ENCODE assay signal across 29 cellular contexts in the genomic region with DNA sequence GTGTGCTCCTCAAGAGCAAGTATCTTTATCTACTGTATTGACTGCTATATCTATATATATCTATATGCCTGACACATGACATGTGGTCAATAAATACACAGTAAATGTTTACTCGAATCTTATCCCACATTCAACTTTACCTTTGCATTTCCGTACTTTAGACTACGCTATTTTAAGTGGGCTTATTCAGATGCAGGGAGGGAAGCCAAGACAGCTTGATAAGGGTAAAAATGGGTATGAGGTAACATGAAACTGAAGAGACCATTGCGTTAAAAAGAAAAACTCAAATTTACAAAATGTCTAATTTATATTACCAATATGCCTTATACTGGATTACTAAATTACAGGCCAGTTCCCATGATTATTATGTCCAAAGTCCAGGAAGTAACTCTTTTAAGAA. TPM values are rescaled to one million over a fixed set of nuclear protein-coding genes. Genes with fewer than 3 reads are reported as not detected.
DNase-seq lines count a peak whose midpoint lies in the region; ATAC-seq lines count a peak whose summit lies in the region.
"Had no signal": no experiment of that assay in that cellular context is flagged by ENCODE, and none has a peak within 500 bp of the region (broad histone marks: within the 10 kb centered on the region; RNA-seq: fewer than 3 reads in every experiment).

No MANE protein-coding gene starts in this region.

- ATAC-seq in Right ventricle myocardium superior (ENCODE audit: poor library complexity) (peak; percentile 58), Right ventricle myocardium inferior (no peak), left ventricle myocardium superior (peak; percentile 70)
- ATAC-seq: A549; CD8-positive, alpha-beta T cell had no signal

- no peak overlapping the region for H3K4me3 Mint-ChIP-seq in activated CD4-positive, alpha-beta T cell treated with anti-CD3 and anti-CD28 coated beads, Interleukin-2, amount 10 ng/mL, durations not matched to agents 24 days and 14 days
- H3K4me3 Mint-ChIP-seq: B cell; CD14-positive monocyte; CD4-positive, alpha-beta memory T cell; CD4-positive, alpha-beta T cell; CD4-positive, CD25-positive, alpha-beta regulatory T cell; CD8-positive, alpha-beta memory T cell; CD8-positive, alpha-beta T cell had no signal

- DNase-seq in activated CD4-positive, alpha-beta T cell treated with anti-CD3 and anti-CD28 coated beads, Interleukin-2, amount 10 ng/mL, durations not matched to agents 24 days and 14 days: peak; percentile 7
- no peak for DNase-seq in activated CD4-positive, alpha-beta T cell treated with anti-CD3 and anti-CD28 coated beads for 48 hours
- DNase-seq in Right ventricle myocardium superior (no peak), Right ventricle myocardium inferior (ENCODE audit: missing footprints) (no peak), left ventricle myocardium superior (no peak), cardiac septum (ENCODE audit: low spot score) (no peak)
- DNase-seq: 8988T; ACHN; AML-193; BE2C; C1 segment of cervical spinal cord; Caco-2; Calu3; CD4-positive, alpha-beta memory T cell; CD4-positive, alpha-beta T cell; CD4-positive, CD25-positive, alpha-beta regulatory T cell; CD8-positive, alpha-beta memory T cell; CD8-positive, alpha-beta T cell; COR-L47; DMS 273 treated with DMSO at 0.1 percent for 48 hours; DMS153; DMS53; DMS79; DMS79 treated with DMSO at 0.1 percent for 48 hours; DND-41; EL had no signal

- peaks cover 36% of the 10 kb centered on the region for H3K36me3 Mint-ChIP-seq in activated CD4-positive, alpha-beta T cell treated with anti-CD3 and anti-CD28 coated beads, Interleukin-2, amount 10 ng/mL, durations not matched to agents 24 days and 14 days (ENCODE audit: low read depth)

- intact Hi-C loops in activated CD4-positive, alpha-beta T cell treated with anti-CD3 and anti-CD28 coated beads, Interleukin-2, amount 10 ng/mL, durations not matched to agents 24 days and 14 days (cut with micrococcal nuclease): loop anchor here (10.0 kb wide), 1 partner anchor 98 kb away; no protein-coding TSS in a partner anchor
- intact Hi-C loops in Right ventricle myocardium superior (cut with DNase I) (no loop called here), Right ventricle myocardium inferior (cut with DNase I) (loop anchor here (5.0 to 10.0 kb wide), 3 partner anchors 40 to 658 kb away; a partner anchor contains a TSS), left ventricle myocardium superior (cut with micrococcal nuclease) (no loop called here), cardiac septum (cut with DNase I) (no loop called here)

- H3K27me3 Mint-ChIP-seq in activated CD4-positive, alpha-beta T cell treated with anti-CD3 and anti-CD28 coated beads, Interleukin-2, amount 10 ng/mL, durations not matched to agents 24 days and 14 days: no peaks in the 10 kb centered on the region
- H3K27me3 Mint-ChIP-seq: B cell; CD4-positive, alpha-beta memory T cell; CD4-positive, alpha-beta T cell; CD4-positive, CD25-positive, alpha-beta regulatory T cell; CD8-positive, alpha-beta memory T cell had no signal

- H3K4me1 Mint-ChIP-seq in activated CD4-positive, alpha-beta T cell treated with anti-CD3 and anti-CD28 coated beads, Interleukin-2, amount 10 ng/mL, durations not matched to agents 24 days and 14 days: no peaks in the 10 kb centered on the region

- no peaks in the 10 kb centered on the region for H3K9me3 Mint-ChIP-seq in activated CD4-positive, alpha-beta T cell treated with anti-CD3 and anti-CD28 coated beads, Interleukin-2, amount 10 ng/mL, durations not matched to agents 24 days and 14 days
- H3K9me3 Mint-ChIP-seq: CD4-positive, alpha-beta T cell; CD4-positive, CD25-positive, alpha-beta regulatory T cell; CD8-positive, alpha-beta memory T cell had no signal

- H3K27ac Mint-ChIP-seq in activated CD4-positive, alpha-beta T cell treated with anti-CD3 and anti-CD28 coated beads, Interleukin-2, amount 10 ng/mL, durations not matched to agents 24 days and 14 days: no peak overlapping the region
- H3K27ac Mint-ChIP-seq: B cell; CD4-positive, alpha-beta memory T cell; CD4-positive, alpha-beta T cell; CD4-positive, CD25-positive, alpha-beta regulatory T cell; CD8-positive, alpha-beta memory T cell; CD8-positive, alpha-beta T cell had no signal

RNA-seq across cellular contexts. Expression of a gene that starts 17.8 kb away (rescaled TPM):
- total RNA-seq in activated CD4-positive, alpha-beta T cell treated with anti-CD3 and anti-CD28 coated beads, Interleukin-2, amount 10 ng/mL, durations not matched to agents 24 days and 14 days: 12.0 and 13.2 TPM in 2 replicates
- total RNA-seq in Right ventricle myocardium superior: 5.0 TPM
- 5.4 TPM for total RNA-seq in Right ventricle myocardium inferior
- total RNA-seq in left ventricle myocardium superior: 5.2 TPM
- 6.6 TPM for total RNA-seq in cardiac septum

Comparison
In these comparisons a context has a peak if more than half of its experiments do, and no peak if none do; other contexts are left out.
1. intact Hi-C loops: an anchor here in activated CD4-positive, alpha-beta T cell treated with anti-CD3 and anti-CD28 coated beads, Interleukin-2, amount 10 ng/mL, durations not matched to agents 24 days and 14 days (10.0 kb wide) and Right ventricle myocardium inferior (5.0 to 10.0 kb wide); none called in Right ventricle myocardium superior, left ventricle myocardium superior and cardiac septum.